ENCODE assay signal across 1 cellular context in the genomic region with DNA sequence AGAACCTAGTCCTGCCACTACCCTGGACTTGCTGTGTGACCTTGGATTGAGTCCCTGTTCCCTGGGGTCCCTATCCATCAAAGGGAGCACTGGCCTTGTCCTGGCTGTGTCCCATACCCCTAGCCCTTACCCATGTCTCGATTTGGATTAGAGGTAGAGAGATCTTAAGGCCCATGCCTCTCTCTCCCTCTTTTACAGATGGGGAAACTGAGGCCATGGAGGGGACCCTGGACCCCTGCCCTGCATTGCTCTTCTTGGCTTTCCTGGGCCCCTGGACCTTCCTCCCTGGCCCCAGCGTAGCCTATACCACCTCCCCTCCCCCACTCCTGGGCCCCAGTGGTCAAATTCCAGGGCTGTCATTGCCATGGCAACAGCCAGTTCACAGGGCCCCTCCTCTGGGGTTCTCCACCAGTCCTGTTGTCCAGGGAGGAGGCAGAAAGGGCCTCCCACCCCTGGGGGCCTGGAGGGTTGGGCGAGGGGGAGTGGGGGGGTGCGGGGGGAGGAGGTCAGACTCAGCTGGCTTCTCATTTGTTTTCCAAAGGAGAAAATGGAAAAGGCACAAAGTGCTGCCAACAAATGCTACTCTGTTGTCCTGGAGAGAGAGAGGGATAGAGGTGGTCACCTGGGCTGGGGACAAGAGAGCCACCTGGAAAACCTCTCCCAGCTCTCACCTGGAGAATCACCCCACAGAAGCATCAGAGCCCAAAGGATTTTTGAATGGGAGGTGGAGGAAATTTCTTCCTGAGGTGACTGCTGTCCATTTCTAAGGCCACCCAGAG.
TF ChIP-seq lines count a peak whose summit lies in the region.

No MANE protein-coding gene starts in this region.

TF ChIP-seq in HepG2, 621 proteins besides CTCF, POLR2A, EP300 and RAD21 (continued from another document and continues in another):
- TF ChIP-seq, protein P1, sequence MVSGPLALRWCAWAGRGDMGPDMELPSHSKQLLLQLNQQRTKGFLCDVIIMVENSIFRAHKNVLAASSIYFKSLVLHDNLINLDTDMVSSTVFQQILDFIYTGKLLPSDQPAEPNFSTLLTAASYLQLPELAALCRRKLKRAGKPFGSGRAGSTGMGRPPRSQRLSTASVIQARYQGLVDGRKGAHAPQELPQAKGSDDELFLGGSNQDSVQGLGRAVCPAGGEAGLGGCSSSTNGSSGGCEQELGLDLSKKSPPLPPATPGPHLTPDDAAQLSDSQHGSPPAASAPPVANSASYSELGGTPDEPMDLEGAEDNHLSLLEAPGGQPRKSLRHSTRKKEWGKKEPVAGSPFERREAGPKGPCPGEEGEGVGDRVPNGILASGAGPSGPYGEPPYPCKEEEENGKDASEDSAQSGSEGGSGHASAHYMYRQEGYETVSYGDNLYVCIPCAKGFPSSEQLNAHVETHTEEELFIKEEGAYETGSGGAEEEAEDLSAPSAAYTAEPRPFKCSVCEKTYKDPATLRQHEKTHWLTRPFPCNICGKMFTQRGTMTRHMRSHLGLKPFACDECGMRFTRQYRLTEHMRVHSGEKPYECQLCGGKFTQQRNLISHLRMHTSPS (CRISPR knock-in tag; IDR thresholded peaks at IDR 0.05; ENCODE audit: low read depth): peak; percentile 27; the same call in 1 of the 2 replicates
- TF ChIP-seq ZBTB21 (CRISPR knock-in tag; IDR thresholded peaks at IDR 0.05): no peak
- no peak for TF ChIP-seq ZNF761 (CRISPR knock-in tag; conservative IDR thresholded peaks at IDR 0.05)
- no peak for TF ChIP-seq ZNF251 (CRISPR knock-in tag; IDR thresholded peaks at IDR 0.05)
- TF ChIP-seq BRCA1 (CRISPR knock-in tag; IDR thresholded peaks at IDR 0.05): no peak
- TF ChIP-seq PHF20 (CRISPR knock-in tag; IDR thresholded peaks at IDR 0.05): no peak
- no peak for TF ChIP-seq ZNF274 (CRISPR knock-in tag; IDR thresholded peaks at IDR 0.05)
- no peak for TF ChIP-seq MYC (CRISPR knock-in tag; IDR thresholded peaks at IDR 0.05; ENCODE audit: borderline replicate concordance)
- no peak for TF ChIP-seq ZNF451 (CRISPR knock-in tag; IDR thresholded peaks at IDR 0.05)
- no peak for TF ChIP-seq ZNF256 (CRISPR knock-in tag; conservative IDR thresholded peaks at IDR 0.05)
- no peak for TF ChIP-seq SMARCE1 (IDR thresholded peaks at IDR 0.05; ENCODE audit: borderline replicate concordance)
- TF ChIP-seq RBM22 (optimal IDR thresholded peaks at IDR 0.05; ENCODE audit: low read length): peak; percentile 85
- no peak for TF ChIP-seq ZNF777 (CRISPR knock-in tag; IDR thresholded peaks at IDR 0.05)
- no peak for TF ChIP-seq JDP2 (CRISPR knock-in tag; IDR thresholded peaks at IDR 0.05; ENCODE audit: borderline replicate concordance)
- 0 out of 2 replicates have a peak, but pooled peaks have one; percentile 30 for TF ChIP-seq EED (CRISPR knock-in tag; IDR thresholded peaks at IDR 0.05)
- peak; percentile 100 for TF ChIP-seq KDM6A (CRISPR knock-in tag; IDR thresholded peaks at IDR 0.05; ENCODE audit: low read depth)
- no peak for TF ChIP-seq SRSF9 (IDR thresholded peaks at IDR 0.05; ENCODE audit: borderline replicate concordance, insufficient read depth, low read depth, low read length, poor library complexity, severe bottlenecking)
- no peak for TF ChIP-seq ZNF598 (CRISPR knock-in tag; IDR thresholded peaks at IDR 0.05; ENCODE audit: borderline replicate concordance)
- no peak for TF ChIP-seq MLLT10 (CRISPR knock-in tag; IDR thresholded peaks at IDR 0.05)
- TF ChIP-seq ZNF790 (CRISPR knock-in tag; IDR thresholded peaks at IDR 0.05; ENCODE audit: borderline replicate concordance): no peak; the same call in 1 of the 2 replicates
- TF ChIP-seq MTA1 (CRISPR knock-in tag; IDR thresholded peaks at IDR 0.05; ENCODE audit: borderline replicate concordance): peak; percentile 48; the same call in 1 of the 2 replicates
- TF ChIP-seq, protein P2, sequence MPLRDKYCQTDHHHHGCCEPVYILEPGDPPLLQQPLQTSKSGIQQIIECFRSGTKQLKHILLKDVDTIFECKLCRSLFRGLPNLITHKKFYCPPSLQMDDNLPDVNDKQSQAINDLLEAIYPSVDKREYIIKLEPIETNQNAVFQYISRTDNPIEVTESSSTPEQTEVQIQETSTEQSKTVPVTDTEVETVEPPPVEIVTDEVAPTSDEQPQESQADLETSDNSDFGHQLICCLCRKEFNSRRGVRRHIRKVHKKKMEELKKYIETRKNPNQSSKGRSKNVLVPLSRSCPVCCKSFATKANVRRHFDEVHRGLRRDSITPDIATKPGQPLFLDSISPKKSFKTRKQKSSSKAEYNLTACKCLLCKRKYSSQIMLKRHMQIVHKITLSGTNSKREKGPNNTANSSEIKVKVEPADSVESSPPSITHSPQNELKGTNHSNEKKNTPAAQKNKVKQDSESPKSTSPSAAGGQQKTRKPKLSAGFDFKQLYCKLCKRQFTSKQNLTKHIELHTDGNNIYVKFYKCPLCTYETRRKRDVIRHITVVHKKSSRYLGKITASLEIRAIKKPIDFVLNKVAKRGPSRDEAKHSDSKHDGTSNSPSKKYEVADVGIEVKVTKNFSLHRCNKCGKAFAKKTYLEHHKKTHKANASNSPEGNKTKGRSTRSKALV (CRISPR knock-in tag; IDR thresholded peaks at IDR 0.05): no peak
- TF ChIP-seq ZNF234 (CRISPR knock-in tag; conservative IDR thresholded peaks at IDR 0.05): no peak
- TF ChIP-seq ATAD3A (CRISPR knock-in tag; IDR thresholded peaks at IDR 0.05): no peak
- 0 out of 2 replicates have a peak, but pooled peaks have one; percentile 72 for TF ChIP-seq ZNF563 (CRISPR knock-in tag; IDR thresholded peaks at IDR 0.05)
- TF ChIP-seq ZNF382 (CRISPR knock-in tag; IDR thresholded peaks at IDR 0.05; ENCODE audit: borderline replicate concordance): no peak
- no peak for TF ChIP-seq ZNF235 (CRISPR knock-in tag; IDR thresholded peaks at IDR 0.05; ENCODE audit: borderline replicate concordance)
- peak; percentile 49 for TF ChIP-seq FOXA3 (CRISPR knock-in tag; IDR thresholded peaks at IDR 0.05)
- TF ChIP-seq, protein P3, sequence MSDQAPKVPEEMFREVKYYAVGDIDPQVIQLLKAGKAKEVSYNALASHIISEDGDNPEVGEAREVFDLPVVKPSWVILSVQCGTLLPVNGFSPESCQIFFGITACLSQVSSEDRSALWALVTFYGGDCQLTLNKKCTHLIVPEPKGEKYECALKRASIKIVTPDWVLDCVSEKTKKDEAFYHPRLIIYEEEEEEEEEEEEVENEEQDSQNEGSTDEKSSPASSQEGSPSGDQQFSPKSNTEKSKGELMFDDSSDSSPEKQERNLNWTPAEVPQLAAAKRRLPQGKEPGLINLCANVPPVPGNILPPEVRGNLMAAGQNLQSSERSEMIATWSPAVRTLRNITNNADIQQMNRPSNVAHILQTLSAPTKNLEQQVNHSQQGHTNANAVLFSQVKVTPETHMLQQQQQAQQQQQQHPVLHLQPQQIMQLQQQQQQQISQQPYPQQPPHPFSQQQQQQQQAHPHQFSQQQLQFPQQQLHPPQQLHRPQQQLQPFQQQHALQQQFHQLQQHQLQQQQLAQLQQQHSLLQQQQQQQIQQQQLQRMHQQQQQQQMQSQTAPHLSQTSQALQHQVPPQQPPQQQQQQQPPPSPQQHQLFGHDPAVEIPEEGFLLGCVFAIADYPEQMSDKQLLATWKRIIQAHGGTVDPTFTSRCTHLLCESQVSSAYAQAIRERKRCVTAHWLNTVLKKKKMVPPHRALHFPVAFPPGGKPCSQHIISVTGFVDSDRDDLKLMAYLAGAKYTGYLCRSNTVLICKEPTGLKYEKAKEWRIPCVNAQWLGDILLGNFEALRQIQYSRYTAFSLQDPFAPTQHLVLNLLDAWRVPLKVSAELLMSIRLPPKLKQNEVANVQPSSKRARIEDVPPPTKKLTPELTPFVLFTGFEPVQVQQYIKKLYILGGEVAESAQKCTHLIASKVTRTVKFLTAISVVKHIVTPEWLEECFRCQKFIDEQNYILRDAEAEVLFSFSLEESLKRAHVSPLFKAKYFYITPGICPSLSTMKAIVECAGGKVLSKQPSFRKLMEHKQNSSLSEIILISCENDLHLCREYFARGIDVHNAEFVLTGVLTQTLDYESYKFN (CRISPR knock-in tag; conservative IDR thresholded peaks at IDR 0.05): peak; percentile 100
- TF ChIP-seq ATF7-NPFF (CRISPR knock-in tag; IDR thresholded peaks at IDR 0.05; ENCODE audit: low read depth): no peak
- TF ChIP-seq RXRB (CRISPR knock-in tag; IDR thresholded peaks at IDR 0.05; ENCODE audit: borderline replicate concordance): peak; percentile 70
- TF ChIP-seq ZNF567 (CRISPR knock-in tag; IDR thresholded peaks at IDR 0.05; ENCODE audit: borderline replicate concordance): no peak
- TF ChIP-seq RARG (CRISPR knock-in tag; IDR thresholded peaks at IDR 0.05; ENCODE audit: low read depth): no peak
- no peak for TF ChIP-seq JUNB (CRISPR knock-in tag; IDR thresholded peaks at IDR 0.05; ENCODE audit: borderline replicate concordance)
- no peak for TF ChIP-seq SNRNP70 (IDR thresholded peaks at IDR 0.05; ENCODE audit: low read depth, low read length)
- TF ChIP-seq, protein P4, sequence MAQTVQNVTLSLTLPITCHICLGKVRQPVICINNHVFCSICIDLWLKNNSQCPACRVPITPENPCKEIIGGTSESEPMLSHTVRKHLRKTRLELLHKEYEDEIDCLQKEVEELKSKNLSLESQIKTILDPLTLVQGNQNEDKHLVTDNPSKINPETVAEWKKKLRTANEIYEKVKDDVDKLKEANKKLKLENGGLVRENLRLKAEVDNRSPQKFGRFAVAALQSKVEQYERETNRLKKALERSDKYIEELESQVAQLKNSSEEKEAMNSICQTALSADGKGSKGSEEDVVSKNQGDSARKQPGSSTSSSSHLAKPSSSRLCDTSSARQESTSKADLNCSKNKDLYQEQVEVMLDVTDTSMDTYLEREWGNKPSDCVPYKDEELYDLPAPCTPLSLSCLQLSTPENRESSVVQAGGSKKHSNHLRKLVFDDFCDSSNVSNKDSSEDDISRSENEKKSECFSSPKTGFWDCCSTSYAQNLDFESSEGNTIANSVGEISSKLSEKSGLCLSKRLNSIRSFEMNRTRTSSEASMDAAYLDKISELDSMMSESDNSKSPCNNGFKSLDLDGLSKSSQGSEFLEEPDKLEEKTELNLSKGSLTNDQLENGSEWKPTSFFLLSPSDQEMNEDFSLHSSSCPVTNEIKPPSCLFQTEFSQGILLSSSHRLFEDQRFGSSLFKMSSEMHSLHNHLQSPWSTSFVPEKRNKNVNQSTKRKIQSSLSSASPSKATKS (CRISPR knock-in tag; IDR thresholded peaks at IDR 0.05): no peak
- no peak for TF ChIP-seq ZNF891 (CRISPR knock-in tag; IDR thresholded peaks at IDR 0.05)
- TF ChIP-seq MXI1 (IDR thresholded peaks at IDR 0.05; ENCODE audit: borderline replicate concordance, low read depth, low read length): peak; percentile 89; the same call in 2 of the 3 replicates
- TF ChIP-seq, protein P5, sequence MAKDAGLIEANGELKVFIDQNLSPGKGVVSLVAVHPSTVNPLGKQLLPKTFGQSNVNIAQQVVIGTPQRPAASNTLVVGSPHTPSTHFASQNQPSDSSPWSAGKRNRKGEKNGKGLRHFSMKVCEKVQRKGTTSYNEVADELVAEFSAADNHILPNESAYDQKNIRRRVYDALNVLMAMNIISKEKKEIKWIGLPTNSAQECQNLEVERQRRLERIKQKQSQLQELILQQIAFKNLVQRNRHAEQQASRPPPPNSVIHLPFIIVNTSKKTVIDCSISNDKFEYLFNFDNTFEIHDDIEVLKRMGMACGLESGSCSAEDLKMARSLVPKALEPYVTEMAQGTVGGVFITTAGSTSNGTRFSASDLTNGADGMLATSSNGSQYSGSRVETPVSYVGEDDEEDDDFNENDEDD (CRISPR knock-in tag; IDR thresholded peaks at IDR 0.05; ENCODE audit: borderline replicate concordance): no peak
- no peak for TF ChIP-seq RBM39 (IDR thresholded peaks at IDR 0.05; ENCODE audit: low read depth, low read length, poor library complexity, severe bottlenecking)
- no peak for TF ChIP-seq ZNF816 (CRISPR knock-in tag; IDR thresholded peaks at IDR 0.05; ENCODE audit: borderline replicate concordance)
- no peak for TF ChIP-seq ZNF782 (CRISPR knock-in tag; IDR thresholded peaks at IDR 0.05; ENCODE audit: borderline replicate concordance)
- TF ChIP-seq, protein P6, sequence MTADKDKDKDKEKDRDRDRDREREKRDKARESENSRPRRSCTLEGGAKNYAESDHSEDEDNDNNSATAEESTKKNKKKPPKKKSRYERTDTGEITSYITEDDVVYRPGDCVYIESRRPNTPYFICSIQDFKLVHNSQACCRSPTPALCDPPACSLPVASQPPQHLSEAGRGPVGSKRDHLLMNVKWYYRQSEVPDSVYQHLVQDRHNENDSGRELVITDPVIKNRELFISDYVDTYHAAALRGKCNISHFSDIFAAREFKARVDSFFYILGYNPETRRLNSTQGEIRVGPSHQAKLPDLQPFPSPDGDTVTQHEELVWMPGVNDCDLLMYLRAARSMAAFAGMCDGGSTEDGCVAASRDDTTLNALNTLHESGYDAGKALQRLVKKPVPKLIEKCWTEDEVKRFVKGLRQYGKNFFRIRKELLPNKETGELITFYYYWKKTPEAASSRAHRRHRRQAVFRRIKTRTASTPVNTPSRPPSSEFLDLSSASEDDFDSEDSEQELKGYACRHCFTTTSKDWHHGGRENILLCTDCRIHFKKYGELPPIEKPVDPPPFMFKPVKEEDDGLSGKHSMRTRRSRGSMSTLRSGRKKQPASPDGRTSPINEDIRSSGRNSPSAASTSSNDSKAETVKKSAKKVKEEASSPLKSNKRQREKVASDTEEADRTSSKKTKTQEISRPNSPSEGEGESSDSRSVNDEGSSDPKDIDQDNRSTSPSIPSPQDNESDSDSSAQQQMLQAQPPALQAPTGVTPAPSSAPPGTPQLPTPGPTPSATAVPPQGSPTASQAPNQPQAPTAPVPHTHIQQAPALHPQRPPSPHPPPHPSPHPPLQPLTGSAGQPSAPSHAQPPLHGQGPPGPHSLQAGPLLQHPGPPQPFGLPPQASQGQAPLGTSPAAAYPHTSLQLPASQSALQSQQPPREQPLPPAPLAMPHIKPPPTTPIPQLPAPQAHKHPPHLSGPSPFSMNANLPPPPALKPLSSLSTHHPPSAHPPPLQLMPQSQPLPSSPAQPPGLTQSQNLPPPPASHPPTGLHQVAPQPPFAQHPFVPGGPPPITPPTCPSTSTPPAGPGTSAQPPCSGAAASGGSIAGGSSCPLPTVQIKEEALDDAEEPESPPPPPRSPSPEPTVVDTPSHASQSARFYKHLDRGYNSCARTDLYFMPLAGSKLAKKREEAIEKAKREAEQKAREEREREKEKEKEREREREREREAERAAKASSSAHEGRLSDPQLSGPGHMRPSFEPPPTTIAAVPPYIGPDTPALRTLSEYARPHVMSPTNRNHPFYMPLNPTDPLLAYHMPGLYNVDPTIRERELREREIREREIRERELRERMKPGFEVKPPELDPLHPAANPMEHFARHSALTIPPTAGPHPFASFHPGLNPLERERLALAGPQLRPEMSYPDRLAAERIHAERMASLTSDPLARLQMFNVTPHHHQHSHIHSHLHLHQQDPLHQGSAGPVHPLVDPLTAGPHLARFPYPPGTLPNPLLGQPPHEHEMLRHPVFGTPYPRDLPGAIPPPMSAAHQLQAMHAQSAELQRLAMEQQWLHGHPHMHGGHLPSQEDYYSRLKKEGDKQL (CRISPR knock-in tag; IDR thresholded peaks at IDR 0.05; ENCODE audit: low read depth): no peak
- TF ChIP-seq NPAS2 (CRISPR knock-in tag; IDR thresholded peaks at IDR 0.05; ENCODE audit: borderline replicate concordance): no peak
- TF ChIP-seq, protein P7, sequence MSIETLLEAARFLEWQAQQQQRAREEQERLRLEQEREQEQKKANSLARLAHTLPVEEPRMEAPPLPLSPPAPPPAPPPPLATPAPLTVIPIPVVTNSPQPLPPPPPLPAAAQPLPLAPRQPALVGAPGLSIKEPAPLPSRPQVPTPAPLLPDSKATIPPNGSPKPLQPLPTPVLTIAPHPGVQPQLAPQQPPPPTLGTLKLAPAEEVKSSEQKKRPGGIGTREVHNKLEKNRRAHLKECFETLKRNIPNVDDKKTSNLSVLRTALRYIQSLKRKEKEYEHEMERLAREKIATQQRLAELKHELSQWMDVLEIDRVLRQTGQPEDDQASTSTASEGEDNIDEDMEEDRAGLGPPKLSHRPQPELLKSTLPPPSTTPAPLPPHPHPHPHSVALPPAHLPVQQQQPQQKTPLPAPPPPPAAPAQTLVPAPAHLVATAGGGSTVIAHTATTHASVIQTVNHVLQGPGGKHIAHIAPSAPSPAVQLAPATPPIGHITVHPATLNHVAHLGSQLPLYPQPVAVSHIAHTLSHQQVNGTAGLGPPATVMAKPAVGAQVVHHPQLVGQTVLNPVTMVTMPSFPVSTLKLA (IDR thresholded peaks at IDR 0.05): no peak
- TF ChIP-seq ARNT (IDR thresholded peaks at IDR 0.05): no peak
